ENCODE assay signal across 25 cellular contexts in genomic region chr1:2216767-2217058, GRCh38.
"Had no signal": no experiment of that assay in that cellular context is flagged by ENCODE, and none has a peak within 500 bp of the region (broad histone marks: within the 10 kb centered on the region; RNA-seq: fewer than 3 reads in every experiment).

No MANE protein-coding gene starts in this region.

- H3K27ac ChIP-seq: ascending aorta, cardiac muscle cell had no signal

- H3K27me3 ChIP-seq: ascending aorta, cardiac muscle cell, MG63 had no signal

- ATAC-seq: activated CD8-positive, alpha-beta T cell treated with anti-CD3 and anti-CD28 coated beads, Interleukin-2, amount 10 ng/mL, durations not matched to agents 7 days and 5 days; Panc1 had no signal

- H3K9me3 ChIP-seq: ascending aorta, MG63 had no signal

- FAIRE-seq: TTC549 had no signal

- DNase-seq: activated CD4-positive, alpha-beta T cell treated with anti-CD3 and anti-CD28 coated beads, Interleukin-2, amount 10 ng/mL, durations not matched to agents 24 days and 14 days; activated CD4-positive, alpha-beta T cell treated with anti-CD3 and anti-CD28 coated beads, Interleukin-2, amount 50 U/mL, for 4 hours; activated CD8-positive, alpha-beta T cell treated with anti-CD3 and anti-CD28 coated beads, Interleukin-2, amount 10 ng/mL, durations not matched to agents 7 days and 5 days; activated gamma-delta T cell; activated naive CD4-positive, alpha-beta T cell treated with Interleukin-2 at 50 U/mL for 16 hours; activated naive CD8-positive, alpha-beta T cell treated with anti-CD3 and anti-CD28 coated beads, Interleukin-2, amount 10 ng/mL, durations not matched to agents 7 days and 5 days; activated T-cell treated with anti-CD3 and anti-CD28 coated beads, Interleukin-2, amount 50 U/mL, for 24 hours; amygdala; Kasumi-1; KG1; MG63; NCI-H1048; NCI-H1105 treated with DMSO at 0.1 percent for 48 hours; NCI-H1436; NCI-H1694; NCI-H1930; NCI-H2081 treated with DMSO at 0.1 percent for 48 hours; NCI-H226; NCI-H446 treated with DMSO at 0.1 percent for 48 hours; NCI-H524; SW 1271 had no signal

- H3K4me3 ChIP-seq: ascending aorta, cardiac muscle cell, MG63 had no signal

- H3K36me3 ChIP-seq: ascending aorta, cardiac muscle cell, MG63 had no signal
